23 cellular contexts compared by ENCODE assay signal in genomic region chr20:9354579-9354978, GRCh38.
"Had no signal": no experiment of that assay in that cellular context is flagged by ENCODE, and none has a peak within 500 bp of the region (broad histone marks: within the 10 kb centered on the region; RNA-seq: fewer than 3 reads in every experiment).

No MANE protein-coding gene starts in this region.

- H3K4me1 ChIP-seq: breast epithelium, Peyer's patch had no signal

- H3K27me3 ChIP-seq: breast epithelium, Peyer's patch had no signal

- H3K27ac ChIP-seq: breast epithelium, Peyer's patch, RWPE1 had no signal

- H3K9me3 ChIP-seq: breast epithelium, Peyer's patch had no signal

- ATAC-seq: activated CD8-positive, alpha-beta memory T cell treated with anti-CD3 and anti-CD28 coated beads, Interleukin-2, amount 10 ng/mL, durations not matched to agents 7 days and 5 days; T-helper 17 cell; WTC11 had no signal

- H3K36me3 ChIP-seq: breast epithelium, Peyer's patch had no signal

- H3K4me3 ChIP-seq: breast epithelium, Peyer's patch had no signal

- DNase-seq: activated CD4-positive, alpha-beta T cell treated with anti-CD3 and anti-CD28 coated beads, Interleukin-2, amount 10 ng/mL, durations not matched to agents 24 days and 14 days; activated CD4-positive, alpha-beta T cell treated with anti-CD3 and anti-CD28 coated beads, Interleukin-2, amount 50 U/mL, for 48 hours; activated CD4-positive, CD25-positive, alpha-beta regulatory T cell treated with anti-CD3 and anti-CD28 coated beads, Interleukin-2, amount 50 U/mL, for 72 hours; activated CD8-positive, alpha-beta memory T cell treated with anti-CD3 and anti-CD28 coated beads, Interleukin-2, amount 10 ng/mL, durations not matched to agents 7 days and 5 days; activated effector memory CD4-positive, alpha-beta T cell treated with Interleukin-2 at 50 U/mL for 16 hours; activated naive CD4-positive, alpha-beta T cell; activated T-cell treated with anti-CD3 and anti-CD28 coated beads, Interleukin-2, amount 50 U/mL, for 24 hours; aorta; central memory CD4-positive, alpha-beta T cell; NCI-H1105 treated with DMSO at 0.1 percent for 48 hours; NCI-H1694 treated with DMSO at 0.1 percent for 48 hours; NCI-H2029 treated with DMSO at 0.1 percent for 48 hours; NCI-H446; NCI-H774; NK-92 treated with Interleukin-12 subunit alpha and Interleukin-12 subunit beta, amount 100 ng/mL, for 24 hours; OCI-M1; Peyer's patch; SIG-M5; T-helper 17 cell; T-helper 9 cell had no signal
